In genomic region chr7:92623544-92623943, GRCh38 we compare ENCODE assay signal across 22 cellular contexts. TPM values are rescaled to one million over a fixed set of nuclear protein-coding genes. Genes with fewer than 3 reads are reported as not detected.
A peak's percentile ranks its signal among the peaks of the same experiment; 100 is the strongest.
DNase-seq lines count a peak whose midpoint lies in the region; ATAC-seq and TF ChIP-seq lines count a peak whose summit lies in the region.
"Had no signal": no experiment of that assay in that cellular context is flagged by ENCODE, and none has a peak within 500 bp of the region (broad histone marks: within the 10 kb centered on the region; RNA-seq: fewer than 3 reads in every experiment).

No MANE protein-coding gene starts in this region.

- peak overlapping the region in 1 of 2 donors; percentile 24 for H3K4me3 Mint-ChIP-seq in activated T-cell treated with anti-CD3 and anti-CD28 coated beads, Interleukin-2, amount 50 U/mL, for 72 hours
- H3K4me3 Mint-ChIP-seq in activated CD4-positive, alpha-beta memory T cell treated with anti-CD3 and anti-CD28 coated beads for 36 hours, result no peak overlapping the region
- H3K4me3 Mint-ChIP-seq in mesothelial cell of epicardium, result no peak overlapping the region
- H3K4me3 Mint-ChIP-seq: effector memory CD8-positive, alpha-beta T cell; WTC11 had no signal

- no peak for DNase-seq in activated T-cell treated with anti-CD3 and anti-CD28 coated beads, Interleukin-2, amount 50 U/mL, for 72 hours
- no peak for DNase-seq in activated T-cell treated with anti-CD3 and anti-CD28 coated beads, Interleukin-2, amount 50 U/mL, for 48 hours
- DNase-seq in activated CD4-positive, alpha-beta memory T cell treated with anti-CD3 and anti-CD28 coated beads for 36 hours, result no peak
- no peak for DNase-seq in mesothelial cell of epicardium (ENCODE audit: low spot score in 2 of 2, unreplicated experiment in 2 of 2)
- DNase-seq in HuH-7.5 (ENCODE audit: low spot score), result no peak
- no peak for DNase-seq in upper lobe of right lung
- DNase-seq: activated CD8-positive, alpha-beta memory T cell treated with anti-CD3 and anti-CD28 coated beads for 24 hours; activated effector memory CD4-positive, alpha-beta T cell treated with anti-CD3 and anti-CD28 coated beads, Interleukin-2, amount 50 U/mL, for 16 hours; Caco-2; effector memory CD8-positive, alpha-beta T cell; EL; left lung; MM.1S; NCI-H2081; NCI-H526 treated with DMSO at 0.1 percent for 48 hours; nucleus accumbens; stimulated activated CD4-positive, alpha-beta T cell treated with anti-CD3 and anti-CD28 coated beads, Interleukin-12 subunit alpha, Interleukin-12 subunit beta, amount 100 ng/mL, for 4 hours had no signal

- intact Hi-C loops in activated CD4-positive, alpha-beta memory T cell treated with anti-CD3 and anti-CD28 coated beads for 36 hours (cut with micrococcal nuclease), result no loop called here
- intact Hi-C loops in upper lobe of right lung (cut with DNase I), result loop anchor here (10.0 kb wide), 2 partner anchors 211 to 431 kb away; partner anchors contain the start of gene CDK6

- ATAC-seq in activated T-cell treated with anti-CD3 and anti-CD28 coated beads, Interleukin-2, amount 50 U/mL, for 72 hours (replicated peaks in 1 of 2), result no peak
- ATAC-seq in upper lobe of right lung, result no peak
- ATAC-seq: effector memory CD8-positive, alpha-beta T cell; HCT116; left lung; WTC11 had no signal

- H3K27me3 ChIP-seq in upper lobe of right lung, result no peaks in the 10 kb centered on the region
- H3K27me3 ChIP-seq: ascending aorta, left lung had no signal

- TF ChIP-seq CTCF in mesothelial cell of epicardium (IDR thresholded peaks at IDR 0.05; ENCODE audit: unreplicated experiment), result no peak
- no peak for TF ChIP-seq CTCF in upper lobe of right lung (IDR thresholded peaks at IDR 0.05)

- POLR2A ChIA-PET in activated CD4-positive, alpha-beta memory T cell treated with anti-CD3 and anti-CD28 coated beads for 36 hours (lab: Charles Lee), result no interaction called here

- no peaks in the 10 kb centered on the region for H3K27me3 Mint-ChIP-seq in activated T-cell treated with anti-CD3 and anti-CD28 coated beads, Interleukin-2, amount 50 U/mL, for 72 hours (ENCODE audit: low read depth)
- no peaks in the 10 kb centered on the region for H3K27me3 Mint-ChIP-seq in activated CD4-positive, alpha-beta memory T cell treated with anti-CD3 and anti-CD28 coated beads for 36 hours
- H3K27me3 Mint-ChIP-seq in mesothelial cell of epicardium (ENCODE audit: low read depth), result no peaks in the 10 kb centered on the region
- H3K27me3 Mint-ChIP-seq: effector memory CD8-positive, alpha-beta T cell had no signal

- peak overlapping the region; percentile 45 for H3K27ac Mint-ChIP-seq in activated T-cell treated with anti-CD3 and anti-CD28 coated beads, Interleukin-2, amount 50 U/mL, for 72 hours
- H3K27ac Mint-ChIP-seq in activated CD4-positive, alpha-beta memory T cell treated with anti-CD3 and anti-CD28 coated beads for 36 hours, result peak overlapping the region; percentile 25
- peak overlapping the region; percentile 76 for H3K27ac Mint-ChIP-seq in mesothelial cell of epicardium
- H3K27ac Mint-ChIP-seq: WTC11 had no signal

- H3K9me3 ChIP-seq in KOPT-K1 (ENCODE audit: insufficient read depth, low read length, poor library complexity, severe bottlenecking) (peaks cover 11% of the 10 kb centered on the region), upper lobe of right lung (no peaks in the 10 kb centered on the region)
- H3K9me3 ChIP-seq: Caco-2, left lung, thoracic aorta had no signal

- CTCF ChIA-PET in activated CD4-positive, alpha-beta memory T cell treated with anti-CD3 and anti-CD28 coated beads for 36 hours (lab: Charles Lee), result interaction anchor here (3.5 kb wide), 1 partner anchor 11 kb away, joined by 9 read pairs; no protein-coding TSS in a partner anchor

- no peak overlapping the region for H3K4me3 ChIP-seq in upper lobe of right lung
- H3K4me3 ChIP-seq: ascending aorta, left lung, thoracic aorta had no signal

- H3K4me1 ChIP-seq in upper lobe of right lung, result peaks cover 8% of the 10 kb centered on the region
- H3K4me1 ChIP-seq: Caco-2 had no signal

- H3K27ac ChIP-seq in KOPT-K1 (ENCODE audit: low read depth, low read length, poor library complexity, severe bottlenecking) (peak overlapping the region; percentile 98), upper lobe of right lung (no peak overlapping the region)
- H3K27ac ChIP-seq: ascending aorta, left lung, thoracic aorta had no signal

- peaks cover 83% of the 10 kb centered on the region for H3K36me3 ChIP-seq in KOPT-K1 (ENCODE audit: insufficient read depth, low read length)
- H3K36me3 ChIP-seq in upper lobe of right lung, result no peaks in the 10 kb centered on the region
- H3K36me3 ChIP-seq: ascending aorta, left lung, thoracic aorta had no signal

- H3K4me1 Mint-ChIP-seq in activated T-cell treated with anti-CD3 and anti-CD28 coated beads, Interleukin-2, amount 50 U/mL, for 72 hours (ENCODE audit: low read depth), result peaks cover 82% of the 10 kb centered on the region
- H3K4me1 Mint-ChIP-seq in activated CD4-positive, alpha-beta memory T cell treated with anti-CD3 and anti-CD28 coated beads for 36 hours (ENCODE audit: low read depth), result peaks cover 71% of the 10 kb centered on the region
- H3K4me1 Mint-ChIP-seq in mesothelial cell of epicardium, result peaks cover 38% of the 10 kb centered on the region

- H3K36me3 Mint-ChIP-seq in activated T-cell treated with anti-CD3 and anti-CD28 coated beads, Interleukin-2, amount 50 U/mL, for 72 hours (ENCODE audit: insufficient read depth in 2 of 2), result peaks cover 23 to 65% of the 10 kb centered on the region in 2 donors
- peaks cover 53% of the 10 kb centered on the region for H3K36me3 Mint-ChIP-seq in activated CD4-positive, alpha-beta memory T cell treated with anti-CD3 and anti-CD28 coated beads for 36 hours
- H3K36me3 Mint-ChIP-seq in mesothelial cell of epicardium, result peaks cover 44% of the 10 kb centered on the region
- H3K36me3 Mint-ChIP-seq: WTC11 had no signal

- peaks cover 3 to 9% of the 10 kb centered on the region in 2 donors for H3K9me3 Mint-ChIP-seq in activated T-cell treated with anti-CD3 and anti-CD28 coated beads, Interleukin-2, amount 50 U/mL, for 72 hours
- no peaks in the 10 kb centered on the region for H3K9me3 Mint-ChIP-seq in activated CD4-positive, alpha-beta memory T cell treated with anti-CD3 and anti-CD28 coated beads for 36 hours
- peaks cover 9% of the 10 kb centered on the region for H3K9me3 Mint-ChIP-seq in mesothelial cell of epicardium
- H3K9me3 Mint-ChIP-seq: effector memory CD8-positive, alpha-beta T cell; WTC11 had no signal

RNA-seq across cellular contexts. Expression of gene FAM133B, which starts 33.4 kb away (rescaled TPM):
- total RNA-seq in activated T-cell treated with anti-CD3 and anti-CD28 coated beads, Interleukin-2, amount 50 U/mL, for 72 hours, result 10 to 100 TPM; 30.3 to 35.7 TPM
- total RNA-seq in activated CD4-positive, alpha-beta memory T cell treated with anti-CD3 and anti-CD28 coated beads for 36 hours, result 10 to 100 TPM; 21.7 to 25.5 TPM
- total RNA-seq in mesothelial cell of epicardium (37.2 to 42.9 TPM (median 38.3 TPM) in 3 replicates), upper lobe of right lung (21.2 TPM)

Comparison
In these comparisons a context has a peak if more than half of its experiments do, and no peak if none do; other contexts are left out.
1. H3K27ac Mint-ChIP-seq: peak in every context shown above with its lines; median percentile 76 in mesothelial cell of epicardium; 45 in activated T-cell treated with anti-CD3 and anti-CD28 coated beads, Interleukin-2, amount 50 U/mL, for 72 hours; 25 in activated CD4-positive, alpha-beta memory T cell treated with anti-CD3 and anti-CD28 coated beads for 36 hours.